In the genomic region with DNA sequence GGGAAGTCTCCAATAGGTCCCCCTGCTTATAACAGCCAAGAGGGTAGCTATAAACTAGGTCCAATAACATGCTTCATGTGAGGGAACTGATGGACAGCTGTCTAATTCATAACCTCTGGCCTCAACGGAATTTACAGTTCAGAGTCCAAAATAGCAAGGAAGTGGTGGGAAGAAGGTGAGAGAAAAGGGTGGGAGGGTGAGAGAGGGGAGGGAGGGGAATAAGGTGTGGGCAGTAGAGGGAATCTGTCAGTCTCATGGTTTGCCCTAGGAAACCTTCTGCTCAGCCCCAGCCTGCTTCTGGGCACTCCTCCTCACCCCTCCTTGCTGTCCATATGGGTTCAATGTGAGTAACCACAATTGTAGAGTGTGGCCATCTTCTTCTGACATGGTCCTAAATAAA, we compare ENCODE assay signal across 33 cellular contexts.
"Had no signal": no experiment of that assay in that cellular context is flagged by ENCODE, and none has a peak within 500 bp of the region (broad histone marks: within the 10 kb centered on the region; RNA-seq: fewer than 3 reads in every experiment).

No MANE protein-coding gene starts in this region.

- H3K27me3 ChIP-seq: adrenal gland, body of pancreas, cardiac muscle cell, colonic mucosa, gastrocnemius medialis, ovary, uterus had no signal

- H3K27ac ChIP-seq: adrenal gland, body of pancreas, cardiac muscle cell, colonic mucosa, epithelial cell of prostate, gastrocnemius medialis, ovary, prostate gland, skin epidermis, uterus had no signal

- H3K4me1 Mint-ChIP-seq: activated CD4-positive, alpha-beta T cell treated with anti-CD3 and anti-CD28 coated beads, Interleukin-2, amount 10 ng/mL, durations not matched to agents 7 days and 5 days; activated CD8-positive, alpha-beta memory T cell treated with anti-CD3 and anti-CD28 coated beads, Interleukin-2, amount 10 ng/mL, durations not matched to agents 7 days and 5 days had no signal

- H3K27me3 Mint-ChIP-seq: activated naive CD8-positive, alpha-beta T cell; stimulated activated naive CD8-positive, alpha-beta T cell treated with anti-CD3 and anti-CD28 coated beads, Interleukin-15, amount 100 ng/mL, for 72 hours had no signal

- ATAC-seq: activated CD8-positive, alpha-beta memory T cell treated with anti-CD3 and anti-CD28 coated beads, Interleukin-2, amount 10 ng/mL, durations not matched to agents 7 days and 5 days; activated CD8-positive, alpha-beta T cell treated with anti-CD3 and anti-CD28 coated beads, Interleukin-2, amount 10 ng/mL, durations not matched to agents 7 days and 5 days; body of pancreas; gastrocnemius medialis; left colon; sciatic nerve; stimulated activated naive CD8-positive, alpha-beta T cell treated with anti-CD3 and anti-CD28 coated beads, Interleukin-15, amount 100 ng/mL, for 72 hours had no signal

- H3K36me3 Mint-ChIP-seq: activated CD8-positive, alpha-beta memory T cell treated with anti-CD3 and anti-CD28 coated beads, Interleukin-2, amount 10 ng/mL, durations not matched to agents 7 days and 5 days; activated naive CD8-positive, alpha-beta T cell; type B pancreatic cell had no signal

- H3K4me1 ChIP-seq: adrenal gland, body of pancreas, colonic mucosa, gastrocnemius medialis, prostate gland, uterus had no signal

- DNase-seq: activated CD4-positive, alpha-beta T cell treated with anti-CD3 and anti-CD28 coated beads, Interleukin-2, amount 10 ng/mL, durations not matched to agents 7 days and 5 days; activated CD4-positive, CD25-positive, alpha-beta regulatory T cell treated with anti-CD3 and anti-CD28 coated beads, Interleukin-2, amount 50 U/mL, for 72 hours; activated CD8-positive, alpha-beta memory T cell treated with anti-CD3 and anti-CD28 coated beads, Interleukin-2, amount 10 ng/mL, durations not matched to agents 7 days and 5 days; activated CD8-positive, alpha-beta T cell treated with anti-CD3 and anti-CD28 coated beads, Interleukin-2, amount 10 ng/mL, durations not matched to agents 7 days and 5 days; activated effector memory CD4-positive, alpha-beta T cell treated with Interleukin-2 at 50 U/mL for 16 hours; activated naive CD4-positive, alpha-beta T cell treated with Interleukin-2 at 50 U/mL for 16 hours; activated T-cell treated with anti-CD3 and anti-CD28 coated beads, Interleukin-2, amount 50 U/mL, for 48 hours; adrenal gland; aorta; body of pancreas; cerebellar nuclear complex; colonic mucosa; effector CD8-positive, alpha-beta T cell; gastrocnemius medialis; glutamatergic neuron; kidney; left colon; mammary epithelial cell; ovary; retina; stimulated activated CD4-positive, alpha-beta T cell treated with anti-CD3 and anti-CD28 coated beads, Interleukin-12 subunit alpha, Interleukin-12 subunit beta, amount 100 ng/mL, for 4 hours; stimulated activated CD4-positive, alpha-beta T cell treated with anti-CD3 and anti-CD28 coated beads, Interleukin-4, amount 100 ng/mL, for 1 hour; stimulated activated naive CD8-positive, alpha-beta T cell treated with anti-CD3 and anti-CD28 coated beads, Interleukin-15, amount 100 ng/mL, for 72 hours; substantia nigra; T-helper 2 cell; uterus had no signal

- H3K4me3 Mint-ChIP-seq: activated CD4-positive, alpha-beta T cell treated with anti-CD3 and anti-CD28 coated beads, Interleukin-2, amount 10 ng/mL, durations not matched to agents 7 days and 5 days; activated CD8-positive, alpha-beta memory T cell treated with anti-CD3 and anti-CD28 coated beads, Interleukin-2, amount 10 ng/mL, durations not matched to agents 7 days and 5 days; activated CD8-positive, alpha-beta T cell treated with anti-CD3 and anti-CD28 coated beads, Interleukin-2, amount 10 ng/mL, durations not matched to agents 7 days and 5 days; activated naive CD8-positive, alpha-beta T cell; stimulated activated naive CD8-positive, alpha-beta T cell treated with anti-CD3 and anti-CD28 coated beads, Interleukin-15, amount 100 ng/mL, for 72 hours; type B pancreatic cell had no signal

- H3K4me3 ChIP-seq: adrenal gland, body of pancreas, cardiac muscle cell, colonic mucosa, gastrocnemius medialis, ovary, prostate gland, skin epidermis, uterus had no signal

- H3K27ac Mint-ChIP-seq: activated CD4-positive, alpha-beta T cell treated with anti-CD3 and anti-CD28 coated beads, Interleukin-2, amount 10 ng/mL, durations not matched to agents 7 days and 5 days; activated CD8-positive, alpha-beta memory T cell treated with anti-CD3 and anti-CD28 coated beads, Interleukin-2, amount 10 ng/mL, durations not matched to agents 7 days and 5 days; activated CD8-positive, alpha-beta T cell treated with anti-CD3 and anti-CD28 coated beads, Interleukin-2, amount 10 ng/mL, durations not matched to agents 7 days and 5 days; activated naive CD8-positive, alpha-beta T cell; stimulated activated naive CD8-positive, alpha-beta T cell treated with anti-CD3 and anti-CD28 coated beads, Interleukin-15, amount 100 ng/mL, for 72 hours; type B pancreatic cell had no signal

- H3K9me3 Mint-ChIP-seq: activated CD4-positive, alpha-beta T cell treated with anti-CD3 and anti-CD28 coated beads, Interleukin-2, amount 10 ng/mL, durations not matched to agents 7 days and 5 days; stimulated activated naive CD8-positive, alpha-beta T cell treated with anti-CD3 and anti-CD28 coated beads, Interleukin-15, amount 100 ng/mL, for 72 hours; type B pancreatic cell had no signal

- H3K9me3 ChIP-seq: adrenal gland, body of pancreas, colonic mucosa, gastrocnemius medialis, ovary, prostate gland, uterus had no signal

- H3K36me3 ChIP-seq: adrenal gland, cardiac muscle cell, colonic mucosa, gastrocnemius medialis, ovary, prostate gland, uterus had no signal
